In genomic region chr2:121471571-121472464, GRCh38 we compare ENCODE assay signal across 13 cellular contexts. TPM values are rescaled to one million over a fixed set of nuclear protein-coding genes. Genes with fewer than 3 reads are reported as not detected.
DNase-seq lines count a peak whose midpoint lies in the region; ATAC-seq and TF ChIP-seq lines count a peak whose summit lies in the region.
"Had no signal": no experiment of that assay in that cellular context is flagged by ENCODE, and none has a peak within 500 bp of the region (broad histone marks: within the 10 kb centered on the region; RNA-seq: fewer than 3 reads in every experiment).

No MANE protein-coding gene starts in this region.

- DNase-seq in AG04449 (ENCODE audit: low read depth, low spot score) (peak; percentile 47), HCEC 1CT (peak; percentile 66), kidney glomerular epithelial cell (lab: John Stamatoyannopoulos, UW) (peak; percentile 67), midbrain (lab: John Stamatoyannopoulos, UW) (no peak), NCI-H2081 (lab: John Stamatoyannopoulos, UW) (no peak)
- no peak for DNase-seq in naive thymus-derived CD4-positive, alpha-beta T cell
- DNase-seq: activated T-cell treated with anti-CD3 and anti-CD28 coated beads, Interleukin-2, amount 50 U/mL, for 1 hour; CD4-positive, alpha-beta memory T cell; cortex of kidney; MV-4-11; psoas muscle had no signal

- TF ChIP-seq CTCF in AG04449 (IDR thresholded peaks at IDR 0.05; ENCODE audit: insufficient read depth, low read length, missing control alignments) (no peak), brain (conservative IDR thresholded peaks at IDR 0.05) (no peak)

- H3K27me3 Mint-ChIP-seq in brain: no peaks in the 10 kb centered on the region
- no peaks in the 10 kb centered on the region for H3K27me3 Mint-ChIP-seq in stimulated activated memory B cell treated with anti-CD40 and anti-IgM and Interleukin-4, amounts not matched to agents 10 μg/mL and 1 μg/mL and 100 μg/mL, for 72 hours
- no peaks in the 10 kb centered on the region for H3K27me3 Mint-ChIP-seq in naive thymus-derived CD4-positive, alpha-beta T cell
- H3K27me3 Mint-ChIP-seq: CD4-positive, alpha-beta memory T cell had no signal

- H3K4me3 Mint-ChIP-seq in brain: peak overlapping the region in 3 of 5 experiments; percentile 22 to 49 (median 28)
- no peak overlapping the region for H3K4me3 Mint-ChIP-seq in stimulated activated memory B cell treated with anti-CD40 and anti-IgM and Interleukin-4, amounts not matched to agents 10 μg/mL and 1 μg/mL and 100 μg/mL, for 72 hours
- H3K4me3 Mint-ChIP-seq in naive thymus-derived CD4-positive, alpha-beta T cell: no peak overlapping the region
- H3K4me3 Mint-ChIP-seq: CD4-positive, alpha-beta memory T cell had no signal

- H3K36me3 Mint-ChIP-seq in brain: peaks cover 47% of the 10 kb centered on the region
- H3K36me3 Mint-ChIP-seq in stimulated activated memory B cell treated with anti-CD40 and anti-IgM and Interleukin-4, amounts not matched to agents 10 μg/mL and 1 μg/mL and 100 μg/mL, for 72 hours: peaks cover 50% of the 10 kb centered on the region
- peaks cover 25 to 54% (median 35%) of the 10 kb centered on the region in 5 donors for H3K36me3 Mint-ChIP-seq in naive thymus-derived CD4-positive, alpha-beta T cell

- peaks cover 0 to 37% (median 9%) of the 10 kb centered on the region in 3 experiments for H3K36me3 ChIP-seq in naive thymus-derived CD4-positive, alpha-beta T cell (ENCODE audit: control insufficient read depth in 2 of 3, insufficient read depth in 3 of 3, low read length in 3 of 3)

- POLR2A ChIA-PET in AG04449 (lab: Yijun Ruan, JAX): interaction anchor here (1.0 to 1.2 kb wide), 2 partner anchors 9 to 59 kb away, joined by 3 to 12 read pairs; partner anchors contain the start of gene RNU4ATAC
- POLR2A ChIA-PET in naive thymus-derived CD4-positive, alpha-beta T cell (lab: Charles Lee): no interaction called here

- CTCF ChIA-PET in AG04449 (lab: Yijun Ruan, JAX): interaction anchor here (0.9 to 1.2 kb wide), 4 partner anchors 59 to 70 kb away, joined by 3 to 4 read pairs (median 4); partner anchors contain the start of gene RNU4ATAC
- CTCF ChIA-PET in naive thymus-derived CD4-positive, alpha-beta T cell (lab: Charles Lee): no interaction called here

- intact Hi-C loops in naive thymus-derived CD4-positive, alpha-beta T cell (cut with micrococcal nuclease): no loop called here

- no peaks in the 10 kb centered on the region for H3K9me3 Mint-ChIP-seq in brain
- H3K9me3 Mint-ChIP-seq in stimulated activated memory B cell treated with anti-CD40 and anti-IgM and Interleukin-4, amounts not matched to agents 10 μg/mL and 1 μg/mL and 100 μg/mL, for 72 hours: no peaks in the 10 kb centered on the region
- peaks cover 0 to 2% (median 0%) of the 10 kb centered on the region in 11 donors for H3K9me3 Mint-ChIP-seq in naive thymus-derived CD4-positive, alpha-beta T cell

- H3K9me3 ChIP-seq in naive thymus-derived CD4-positive, alpha-beta T cell (ENCODE audit: control insufficient read depth in 2 of 3, low read length in 3 of 3): no peaks in the 10 kb centered on the region
- H3K9me3 ChIP-seq: psoas muscle had no signal

- H3K27me3 ChIP-seq in naive thymus-derived CD4-positive, alpha-beta T cell (ENCODE audit: control insufficient read depth in 2 of 2, insufficient read depth in 2 of 2, low read length in 2 of 2): no peaks in the 10 kb centered on the region

- H3K4me3 ChIP-seq in AG04449 (ENCODE audit: low read depth, low read length): no peak overlapping the region
- no peak overlapping the region for H3K4me3 ChIP-seq in naive thymus-derived CD4-positive, alpha-beta T cell (ENCODE audit: low read length)
- H3K4me3 ChIP-seq: psoas muscle had no signal

- H3K27ac ChIP-seq in naive thymus-derived CD4-positive, alpha-beta T cell (ENCODE audit: low read depth, low read length): no peak overlapping the region
- H3K27ac ChIP-seq: psoas muscle had no signal

- peaks cover 0 to 6% of the 10 kb centered on the region in 2 donors for H3K4me1 ChIP-seq in naive thymus-derived CD4-positive, alpha-beta T cell (ENCODE audit: control insufficient read depth in 2 of 2, insufficient read depth in 2 of 2, low read length in 2 of 2)

- peak overlapping the region; percentile 35 to 91 (median 75) for H3K27ac Mint-ChIP-seq in brain
- H3K27ac Mint-ChIP-seq in stimulated activated memory B cell treated with anti-CD40 and anti-IgM and Interleukin-4, amounts not matched to agents 10 μg/mL and 1 μg/mL and 100 μg/mL, for 72 hours: no peak overlapping the region
- peak overlapping the region in 1 of 9 donors; percentile 46 for H3K27ac Mint-ChIP-seq in naive thymus-derived CD4-positive, alpha-beta T cell

- H3K4me1 Mint-ChIP-seq in brain: peaks cover 62% of the 10 kb centered on the region
- peaks cover 25% of the 10 kb centered on the region for H3K4me1 Mint-ChIP-seq in stimulated activated memory B cell treated with anti-CD40 and anti-IgM and Interleukin-4, amounts not matched to agents 10 μg/mL and 1 μg/mL and 100 μg/mL, for 72 hours
- H3K4me1 Mint-ChIP-seq in naive thymus-derived CD4-positive, alpha-beta T cell: peaks cover 18 to 46% (median 25%) of the 10 kb centered on the region in 7 donors

- ATAC-seq in stimulated activated memory B cell treated with anti-CD40 and anti-IgM and Interleukin-4, amounts not matched to agents 10 μg/mL and 1 μg/mL and 100 μg/mL, for 72 hours: no peak
- no peak for ATAC-seq in naive thymus-derived CD4-positive, alpha-beta T cell
- ATAC-seq: psoas muscle had no signal

RNA-seq across cellular contexts. Expression of gene RNU4ATAC, which starts 58.9 kb away (rescaled TPM):
- not detected for polyA plus RNA-seq in brain (ENCODE audit: insufficient read depth, low read depth, low replicate concordance)
- not detected for total RNA-seq in naive thymus-derived CD4-positive, alpha-beta T cell
- polyA plus RNA-seq in naive thymus-derived CD4-positive, alpha-beta T cell: not detected
- total RNA-seq: CD4-positive, alpha-beta memory T cell; psoas muscle had no signal
- polyA plus RNA-seq: CD4-positive, alpha-beta memory T cell; psoas muscle had no signal

Comparison
In these comparisons a context has a peak if more than half of its experiments do, and no peak if none do; other contexts are left out.
1. DNase-seq: peak in AG04449 (single experiment), HCEC 1CT (single experiment) and kidney glomerular epithelial cell (single experiment); none in midbrain (single experiment), NCI-H2081 (0 of 2) and naive thymus-derived CD4-positive, alpha-beta T cell (0 of 9).
2. H3K4me3 Mint-ChIP-seq: peak in brain (3 of 5); none in stimulated activated memory B cell treated with anti-CD40 and anti-IgM and Interleukin-4, amounts not matched to agents 10 μg/mL and 1 μg/mL and 100 μg/mL, for 72 hours (single experiment) and naive thymus-derived CD4-positive, alpha-beta T cell (0 of 10).